In the genomic region with DNA sequence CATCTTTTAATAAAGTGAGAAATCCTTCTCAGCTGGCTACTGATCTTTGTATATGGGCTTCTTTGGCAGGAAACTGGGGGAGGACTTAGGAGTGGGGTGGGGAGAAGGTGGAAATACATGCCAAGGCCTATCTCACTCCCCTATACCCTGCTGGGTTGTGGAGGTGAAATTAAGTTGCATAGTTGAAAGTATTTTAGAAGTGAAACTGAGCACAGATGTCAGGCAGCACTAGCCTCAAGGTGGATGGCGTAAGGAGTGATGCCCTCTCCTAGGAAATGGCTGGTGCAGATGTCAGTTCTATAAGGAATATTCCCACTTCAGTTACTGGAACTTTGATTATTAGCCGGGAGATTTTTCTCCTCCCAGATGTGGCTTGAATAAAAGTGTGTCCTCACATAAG, we compare ENCODE assay signal across 28 cellular contexts. TPM values are rescaled to one million over a fixed set of nuclear protein-coding genes. Genes with fewer than 3 reads are reported as not detected.
"Had no signal": no experiment of that assay in that cellular context is flagged by ENCODE, and none has a peak within 500 bp of the region (broad histone marks: within the 10 kb centered on the region; RNA-seq: fewer than 3 reads in every experiment).

No MANE protein-coding gene starts in this region.

- H3K27me3 ChIP-seq: stomach, suprapubic skin, testis, thyroid gland, tibial artery, tibial nerve, transverse colon, upper lobe of left lung, upper lobe of right lung, uterus, vagina had no signal

- H3K36me3 ChIP-seq: stomach, suprapubic skin, thoracic aorta, thyroid gland, tibial artery, tibial nerve, transverse colon, upper lobe of left lung, upper lobe of right lung, uterus, vagina had no signal

- ATAC-seq: stimulated activated effector memory CD8-positive, alpha-beta T cell treated with anti-CD3 and anti-CD28 coated beads, Interleukin-12 subunit alpha, Interleukin-12 subunit beta, amount 100 ng/mL, for 72 hours; stimulated activated memory B cell treated with anti-CD40 and anti-IgM and Interleukin-4, amounts not matched to agents 10 μg/mL and 1 μg/mL and 100 μg/mL, for 72 hours; stimulated activated naive B cell treated with anti-CD40 and anti-IgM and Interleukin-4, amounts not matched to agents 10 μg/mL and 1 μg/mL and 100 μg/mL, for 72 hours; stimulated activated naive CD8-positive, alpha-beta T cell treated with anti-CD3 and anti-CD28 coated beads, Interleukin-15, amount 100 ng/mL, for 72 hours; stimulated activated naive CD8-positive, alpha-beta T cell treated with anti-CD3 and anti-CD28 coated beads, Interleukin-15, Interleukin-2, amounts not matched to agents 100 U/mL and 50 U/mL, for 24 hours; upper lobe of right lung had no signal

- H3K4me3 ChIP-seq: stomach, suprapubic skin, testis, thoracic aorta, thyroid gland, tibial artery, tibial nerve, transverse colon, upper lobe of left lung, upper lobe of right lung, uterus, vagina had no signal

- H3K4me1 ChIP-seq: testis, uterus had no signal

- DNase-seq: stimulated activated CD4-positive, alpha-beta T cell treated with anti-CD3 and anti-CD28 coated beads, Interleukin-2, amount 100 ng/mL, for 48 hours; stimulated activated CD4-positive, alpha-beta T cell treated with anti-CD3 and anti-CD28 coated beads, Interleukin-4, amount 100 ng/mL, for 1 hour; stimulated activated CD4-positive, alpha-beta T cell treated with anti-CD3 and anti-CD28 coated beads, Interleukin-4, amount 100 ng/mL, for 24 hours; stimulated activated CD4-positive, alpha-beta T cell treated with anti-CD3 and anti-CD28 coated beads, Interleukin-4, amount 100 ng/mL, for 4 hours; stimulated activated CD8-positive, alpha-beta memory T cell treated with anti-CD3 and anti-CD28 coated beads, Interleukin-4, amount 100 ng/mL, for 48 hours; stimulated activated naive B cell treated with anti-CD40 and anti-IgM and Interleukin-4, amounts not matched to agents 10 μg/mL and 1 μg/mL and 100 μg/mL, for 72 hours; stimulated activated naive CD4-positive, alpha-beta T cell; stimulated activated naive CD4-positive, alpha-beta T cell treated with Interleukin-2 at 50 U/mL for 16 hours; stimulated activated naive CD8-positive, alpha-beta T cell treated with anti-CD3 and anti-CD28 coated beads, Interleukin-15, amount 100 ng/mL, for 72 hours; stimulated activated naive CD8-positive, alpha-beta T cell treated with anti-CD3 and anti-CD28 coated beads, Interleukin-15, Interleukin-2, amounts not matched to agents 100 U/mL and 50 U/mL, for 24 hours; stomach; substantia nigra; testis; thyroid gland; tibial artery; transverse colon; trophoblast cell; upper lobe of left lung; upper lobe of right lung; uterus had no signal

- H3K27ac ChIP-seq: stomach, suprapubic skin, testis, thoracic aorta, thyroid gland, tibial artery, tibial nerve, transverse colon, upper lobe of left lung, upper lobe of right lung, uterus, vagina had no signal

- FAIRE-seq: urothelium cell line had no signal

- H3K9me3 ChIP-seq: stomach, suprapubic skin, testis, thoracic aorta, thyroid gland, tibial artery, tibial nerve, transverse colon, upper lobe of left lung, upper lobe of right lung, uterus, vagina had no signal

RNA-seq across cellular contexts. Expression of gene NNMT, which starts 46.3 kb away (rescaled TPM):
- total RNA-seq: temporal lobe had no signal
